ENCODE assay signal across 9 cellular contexts in the genomic region with DNA sequence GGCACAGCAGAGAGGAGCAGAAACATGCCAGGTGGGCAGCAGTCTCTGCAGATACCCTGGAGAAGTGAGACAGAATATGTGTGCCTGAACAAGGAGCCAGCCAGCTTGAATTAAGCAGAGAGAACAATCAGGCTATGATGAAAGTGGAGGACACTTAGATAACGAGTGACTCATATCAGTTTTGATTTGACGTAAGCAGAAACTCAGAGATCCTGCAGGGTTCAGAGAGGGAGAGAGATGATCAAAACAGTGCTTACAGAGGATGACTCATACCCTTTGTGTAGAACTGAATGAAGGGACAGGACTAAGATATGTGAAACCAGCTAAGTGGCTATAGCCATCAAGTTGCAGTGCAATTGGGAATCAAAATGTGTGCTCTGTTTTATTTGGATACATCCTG.
A peak's percentile ranks its signal among the peaks of the same experiment; 100 is the strongest.
DNase-seq lines count a peak whose midpoint lies in the region; ATAC-seq and TF ChIP-seq lines count a peak whose summit lies in the region.
"Had no signal": no experiment of that assay in that cellular context is flagged by ENCODE, and none has a peak within 500 bp of the region (broad histone marks: within the 10 kb centered on the region; RNA-seq: fewer than 3 reads in every experiment).

No MANE protein-coding gene starts in this region.

- H3K27ac Mint-ChIP-seq in H9 (no peak overlapping the region), chondrocyte (ENCODE audit: unreplicated experiment) (no peak overlapping the region)
- H3K27ac Mint-ChIP-seq in effector memory CD8-positive, alpha-beta T cell: no peak overlapping the region

- no peaks in the 10 kb centered on the region for H3K27me3 ChIP-seq in H9 (ENCODE audit: insufficient read depth, low read length)

- H2BK12ac ChIP-seq in H9 (ENCODE audit: insufficient read length, low read depth, low read length): no peak overlapping the region

- H3K9me3 Mint-ChIP-seq in H9 (no peaks in the 10 kb centered on the region), chondrocyte (ENCODE audit: low read depth) (no peaks in the 10 kb centered on the region)
- H3K9me3 Mint-ChIP-seq in effector memory CD8-positive, alpha-beta T cell: no peaks in the 10 kb centered on the region

- no peak overlapping the region for H3K18ac ChIP-seq in H9 (ENCODE audit: insufficient read length, low read depth, low read length)

- H3K14ac ChIP-seq in H9 (ENCODE audit: insufficient read depth, low read length): peak overlapping the region; percentile 44; the same call in 1 of the 2 replicates

- no peak overlapping the region for H3K56ac ChIP-seq in H9 (ENCODE audit: insufficient read length, low read depth, low read length)

- H2AK5ac ChIP-seq in H9 (ENCODE audit: insufficient read length, low read length): no peak overlapping the region

- DNase-seq in GM10266 (ENCODE audit: extremely low spot score): peak; percentile 8
- DNase-seq in H9: no peak
- DNase-seq in NCI-H2196 treated with DMSO at 0.1 percent for 48 hours (lab: John Stamatoyannopoulos, UW; ENCODE audit: unreplicated experiment): peak; percentile 74
- DNase-seq in fibroblast of peridontal ligament (ENCODE audit: extremely low read depth): peak; percentile 94
- DNase-seq in chondrocyte (ENCODE audit: low spot score): no peak
- DNase-seq in effector CD4-positive, alpha-beta T cell: no peak
- no peak for DNase-seq in effector memory CD8-positive, alpha-beta T cell

- H2BK5ac ChIP-seq in H9 (ENCODE audit: insufficient read length, low read length): no peak overlapping the region

- no peaks in the 10 kb centered on the region for H4K20me1 ChIP-seq in H9 (ENCODE audit: control insufficient read depth, insufficient read depth, insufficient read length)

- H3K9ac ChIP-seq in H9 (ENCODE audit: extremely low read depth, insufficient read length, low read length): no peak overlapping the region

- H3K27ac ChIP-seq in H9 (ENCODE audit: insufficient read length, low read depth, low read length): no peak overlapping the region
- H3K27ac ChIP-seq: thoracic aorta had no signal

- no peak overlapping the region for H3K4me3 Mint-ChIP-seq in H9
- no peak overlapping the region for H3K4me3 Mint-ChIP-seq in chondrocyte (ENCODE audit: unreplicated experiment)
- H3K4me3 Mint-ChIP-seq in effector memory CD8-positive, alpha-beta T cell: no peak overlapping the region

- no peaks in the 10 kb centered on the region for H3K23me2 ChIP-seq in H9 (ENCODE audit: insufficient read length, low read depth, low read length, poor library complexity, severe bottlenecking)

- H3K27me3 Mint-ChIP-seq in H9 (ENCODE audit: low read depth): no peaks in the 10 kb centered on the region
- H3K27me3 Mint-ChIP-seq in chondrocyte (ENCODE audit: low read depth): peaks cover 2% of the 10 kb centered on the region
- no peaks in the 10 kb centered on the region for H3K27me3 Mint-ChIP-seq in effector memory CD8-positive, alpha-beta T cell

- TF ChIP-seq CTCF in GM10266 (IDR thresholded peaks at IDR 0.05; ENCODE audit: control insufficient read depth, insufficient read depth, low read depth, missing control alignments) (no peak), H9 (conservative IDR thresholded peaks at IDR 0.05) (no peak), chondrocyte (IDR thresholded peaks at IDR 0.05) (no peak)

- H2BK20ac ChIP-seq in H9 (ENCODE audit: low read depth, low read length, poor library complexity, severe bottlenecking): no peak overlapping the region

- no peaks in the 10 kb centered on the region for H3K9me3 ChIP-seq in H9 (ENCODE audit: control insufficient read depth, low read depth, low read length)
- H3K9me3 ChIP-seq: thoracic aorta had no signal

- no peak overlapping the region for H2AFZ ChIP-seq in H9 (ENCODE audit: low read length)

- H3K36me3 Mint-ChIP-seq in H9 (ENCODE audit: insufficient read depth in 1 of 3, low read depth in 3 of 3): no peaks in the 10 kb centered on the region
- H3K36me3 Mint-ChIP-seq in chondrocyte (ENCODE audit: low read depth): no peaks in the 10 kb centered on the region
- no peaks in the 10 kb centered on the region for H3K36me3 Mint-ChIP-seq in effector memory CD8-positive, alpha-beta T cell (ENCODE audit: insufficient read depth)

- H4K8ac ChIP-seq in H9 (replicated peaks; ENCODE audit: insufficient read length, low read depth, low read length): no peak overlapping the region

- no peaks in the 10 kb centered on the region for H3K4me1 ChIP-seq in H9 (ENCODE audit: insufficient read depth, low read length)

- no peak overlapping the region for H3K4me2 ChIP-seq in H9 (ENCODE audit: insufficient read depth, insufficient read length, low read length)

- H3K4ac ChIP-seq in H9 (ENCODE audit: low read depth, low read length): no peak overlapping the region

- no peak for ATAC-seq in HG03571 (IDR thresholded peaks at IDR 0.05; ENCODE audit: unreplicated experiment)
- ATAC-seq in effector memory CD8-positive, alpha-beta T cell (replicated peaks): no peak

- H3K4me1 Mint-ChIP-seq in H9: no peaks in the 10 kb centered on the region
- H3K4me1 Mint-ChIP-seq in chondrocyte (ENCODE audit: low read depth): peaks cover 5% of the 10 kb centered on the region
- no peaks in the 10 kb centered on the region for H3K4me1 Mint-ChIP-seq in effector memory CD8-positive, alpha-beta T cell (ENCODE audit: low read depth in 2 of 2)

- no peak overlapping the region for H3T11ph ChIP-seq in H9 (ENCODE audit: low read length)

- no CpG with 5 or more reads among the region's 2 CpGs for WGBS in H9 (ENCODE audit: extremely low coverage, insufficient read length, low lambda C conversion rate)

- H4K5ac ChIP-seq in H9 (ENCODE audit: insufficient read length, low read depth, low read length): no peak overlapping the region

- H3K79me1 ChIP-seq in H9 (ENCODE audit: insufficient read depth, low read depth, low read length, poor library complexity, severe bottlenecking): no peaks in the 10 kb centered on the region

- no peak overlapping the region for H3K23ac ChIP-seq in H9 (ENCODE audit: insufficient read length, low read depth, low read length)

- peak overlapping the region; percentile 40; the same call in 1 of the 2 replicates for H2BK15ac ChIP-seq in H9 (ENCODE audit: low read depth, low read length)

- no peaks in the 10 kb centered on the region for H3K79me2 ChIP-seq in H9 (ENCODE audit: insufficient read depth, low read length)

- H2BK120ac ChIP-seq in H9 (ENCODE audit: low read depth, low read length, poor library complexity, severe bottlenecking): no peak overlapping the region

- H4K91ac ChIP-seq in H9 (ENCODE audit: insufficient read length, low read depth, low read length): no peak overlapping the region

Comparison
In these comparisons a context has a peak if more than half of its experiments do, and no peak if none do; other contexts are left out.
1. DNase-seq: peak in GM10266 (single experiment), NCI-H2196 treated with DMSO at 0.1 percent for 48 hours (single experiment) and fibroblast of peridontal ligament (single experiment); none in H9 (single experiment), chondrocyte (single experiment), effector CD4-positive, alpha-beta T cell (single experiment) and effector memory CD8-positive, alpha-beta T cell (0 of 3).